In the genomic region with DNA sequence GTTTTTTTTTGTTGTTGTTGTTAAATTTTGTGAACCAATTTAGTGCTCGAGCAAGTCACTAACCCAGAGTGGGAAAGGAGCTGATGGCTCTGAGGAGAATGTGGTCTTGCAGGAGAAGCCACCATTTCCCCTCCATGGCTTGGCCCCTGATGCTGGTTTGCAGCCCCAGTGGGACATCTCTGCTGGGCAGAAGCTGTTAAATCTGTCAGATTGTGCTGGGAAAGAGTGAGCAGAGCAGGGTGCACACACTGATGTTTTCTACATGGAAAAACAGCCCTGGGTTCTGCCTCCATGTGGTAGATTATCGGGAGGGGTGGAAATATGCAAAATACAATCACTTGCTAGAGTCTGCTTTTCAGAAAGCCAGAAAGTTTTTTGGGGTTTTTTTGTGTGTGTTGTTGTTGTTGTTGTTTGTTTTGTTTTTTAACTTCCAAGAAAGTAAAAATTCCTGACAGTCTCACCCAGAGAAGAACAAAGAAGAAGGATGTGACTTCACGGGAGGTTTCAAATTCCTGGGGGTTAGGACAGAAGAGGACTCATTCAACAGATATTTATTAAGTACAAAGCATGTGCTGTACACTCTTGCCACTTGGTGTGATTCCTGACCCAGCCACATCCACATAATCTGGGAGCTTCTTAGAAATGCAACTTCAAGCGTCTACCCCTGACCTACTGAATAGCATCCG, we compare ENCODE assay signal across 23 cellular contexts.
DNase-seq lines count a peak whose midpoint lies in the region; ATAC-seq and TF ChIP-seq lines count a peak whose summit lies in the region.
"Had no signal": no experiment of that assay in that cellular context is flagged by ENCODE, and none has a peak within 500 bp of the region (broad histone marks: within the 10 kb centered on the region; RNA-seq: fewer than 3 reads in every experiment).

No MANE protein-coding gene starts in this region.

- no peak for TF ChIP-seq POLR2A in transverse colon (IDR thresholded peaks at IDR 0.05)

- H3K9me2 ChIP-seq in GM23248 (ENCODE audit: insufficient read depth), result no peaks in the 10 kb centered on the region; the same call in 1 of the 2 replicates

- H3K9me3 ChIP-seq in GM23248 (ENCODE audit: low read depth) (no peaks in the 10 kb centered on the region), transverse colon (no peaks in the 10 kb centered on the region)
- no peaks in the 10 kb centered on the region for H3K9me3 ChIP-seq in naive thymus-derived CD4-positive, alpha-beta T cell (ENCODE audit: control insufficient read depth in 2 of 3, low read length in 3 of 3)
- H3K9me3 ChIP-seq: heart right ventricle, left lung, right atrium auricular region, thyroid gland had no signal

- CTCF ChIA-PET in naive thymus-derived CD4-positive, alpha-beta T cell (lab: Charles Lee), result no interaction called here

- ATAC-seq in naive thymus-derived CD4-positive, alpha-beta T cell, result no peak
- ATAC-seq: activated CD4-positive, CD25-positive, alpha-beta regulatory T cell treated with anti-CD3 and anti-CD28 coated beads, Interleukin-2, amount 50 U/mL, for 24 hours; heart right ventricle; left lung; natural killer cell treated with Interleukin-12 subunit alpha and Interleukin-12 subunit beta and Interleukin-15 and Interleukin-18, amount 100 ng/mL, for 72 hours had no signal

- peaks cover 17% of the 10 kb centered on the region for H3K4me1 Mint-ChIP-seq in neural crest cell
- H3K4me1 Mint-ChIP-seq in naive thymus-derived CD4-positive, alpha-beta T cell, result no peaks in the 10 kb centered on the region
- H3K4me1 Mint-ChIP-seq: activated naive CD4-positive, alpha-beta T cell treated with anti-CD3 and anti-CD28 coated beads, Interleukin-2, amount 10 ng/mL, durations not matched to agents 7 days and 5 days; central memory CD8-positive, alpha-beta T cell had no signal

- WGBS in GM23248 (ENCODE audit: low coverage in 1 of 2, low lambda C conversion rate in 2 of 2, missing lambda C conversion rate in 2 of 2), 2 experiments, result 37 to 45% methylated on average over 5 of the region's 5 CpGs
- 66 to 67% methylated on average over 3 to 5 of the region's 5 CpGs for WGBS in transverse colon (ENCODE audit: low coverage in 1 of 2), 2 donors

- H3K27ac ChIP-seq in GM23248, result no peak overlapping the region
- H3K27ac ChIP-seq in naive thymus-derived CD4-positive, alpha-beta T cell (ENCODE audit: low read depth, low read length), result no peak overlapping the region
- H3K27ac ChIP-seq in transverse colon, result no peak overlapping the region
- H3K27ac ChIP-seq: C4-2B, heart right ventricle, left lung, right atrium auricular region, thyroid gland had no signal

- no peaks in the 10 kb centered on the region for H3K27me3 ChIP-seq in GM23248 (replicated peaks; ENCODE audit: insufficient read depth)
- no peaks in the 10 kb centered on the region for H3K27me3 ChIP-seq in naive thymus-derived CD4-positive, alpha-beta T cell (ENCODE audit: control insufficient read depth in 2 of 2, insufficient read depth in 2 of 2, low read length in 2 of 2)
- peaks cover 22% of the 10 kb centered on the region for H3K27me3 ChIP-seq in transverse colon
- H3K27me3 ChIP-seq: right atrium auricular region, thyroid gland had no signal

- peaks cover 3% of the 10 kb centered on the region for H3K36me3 Mint-ChIP-seq in neural crest cell (ENCODE audit: low read depth)
- H3K36me3 Mint-ChIP-seq in naive thymus-derived CD4-positive, alpha-beta T cell, result peaks cover 0 to 4% (median 0%) of the 10 kb centered on the region in 5 donors
- H3K36me3 Mint-ChIP-seq: activated naive CD4-positive, alpha-beta T cell treated with anti-CD3 and anti-CD28 coated beads, Interleukin-2, amount 10 ng/mL, durations not matched to agents 7 days and 5 days; natural killer cell treated with Interleukin-12 subunit alpha and Interleukin-12 subunit beta and Interleukin-15 and Interleukin-18, amount 100 ng/mL, for 72 hours had no signal

- H3K4me3 ChIP-seq in GM23248, result no peak overlapping the region
- no peak overlapping the region for H3K4me3 ChIP-seq in epithelial cell of esophagus (ENCODE audit: low read length)
- H3K4me3 ChIP-seq in naive thymus-derived CD4-positive, alpha-beta T cell (ENCODE audit: low read length), result no peak overlapping the region
- H3K4me3 ChIP-seq in transverse colon, result no peak overlapping the region
- H3K4me3 ChIP-seq: heart right ventricle, left lung, right atrium auricular region, thyroid gland had no signal

- peaks cover 14% of the 10 kb centered on the region for H3K4me1 ChIP-seq in GM23248 (ENCODE audit: insufficient read depth)
- H3K4me1 ChIP-seq in naive thymus-derived CD4-positive, alpha-beta T cell (ENCODE audit: control insufficient read depth in 2 of 2, insufficient read depth in 2 of 2, low read length in 2 of 2), result no peaks in the 10 kb centered on the region
- no peaks in the 10 kb centered on the region for H3K4me1 ChIP-seq in transverse colon
- H3K4me1 ChIP-seq: heart right ventricle, left lung, right atrium auricular region, thyroid gland had no signal

- TF ChIP-seq CTCF in epithelial cell of esophagus (IDR thresholded peaks at IDR 0.05; ENCODE audit: insufficient read depth, low read depth, low read length, missing control alignments) (no peak), neural crest cell (conservative IDR thresholded peaks at IDR 0.05) (no peak), transverse colon (IDR thresholded peaks at IDR 0.05) (no peak)

- intact Hi-C loops in naive thymus-derived CD4-positive, alpha-beta T cell (cut with micrococcal nuclease), result no loop called here
- intact Hi-C loops in transverse colon (cut with DNase I; ENCODE audit: low total_unique reads), result no loop called here

- H3K36me3 ChIP-seq in GM23248 (ENCODE audit: low read depth), result no peaks in the 10 kb centered on the region
- no peaks in the 10 kb centered on the region for H3K36me3 ChIP-seq in naive thymus-derived CD4-positive, alpha-beta T cell (ENCODE audit: control insufficient read depth in 2 of 3, insufficient read depth in 3 of 3, low read length in 3 of 3)
- H3K36me3 ChIP-seq in transverse colon, result no peaks in the 10 kb centered on the region
- H3K36me3 ChIP-seq: heart right ventricle, left lung, right atrium auricular region, thyroid gland had no signal

- H3K79me2 ChIP-seq in GM23248 (ENCODE audit: insufficient read depth), result no peaks in the 10 kb centered on the region

- no peak overlapping the region for H3K9ac ChIP-seq in GM23248

- peaks cover 4% of the 10 kb centered on the region for H3K9me3 Mint-ChIP-seq in neural crest cell
- H3K9me3 Mint-ChIP-seq in naive thymus-derived CD4-positive, alpha-beta T cell, result peaks cover 0 to 4% (median 0%) of the 10 kb centered on the region in 11 donors
- H3K9me3 Mint-ChIP-seq: activated naive CD4-positive, alpha-beta T cell treated with anti-CD3 and anti-CD28 coated beads, Interleukin-2, amount 10 ng/mL, durations not matched to agents 7 days and 5 days; central memory CD8-positive, alpha-beta T cell; natural killer cell treated with Interleukin-12 subunit alpha and Interleukin-12 subunit beta and Interleukin-15 and Interleukin-18, amount 100 ng/mL, for 72 hours had no signal

- peak overlapping the region; percentile 16 for H3K27ac Mint-ChIP-seq in neural crest cell (ENCODE audit: unreplicated experiment)
- H3K27ac Mint-ChIP-seq in naive thymus-derived CD4-positive, alpha-beta T cell, result no peak overlapping the region
- H3K27ac Mint-ChIP-seq: activated naive CD4-positive, alpha-beta T cell treated with anti-CD3 and anti-CD28 coated beads, Interleukin-2, amount 10 ng/mL, durations not matched to agents 7 days and 5 days; natural killer cell treated with Interleukin-12 subunit alpha and Interleukin-12 subunit beta and Interleukin-15 and Interleukin-18, amount 100 ng/mL, for 72 hours had no signal

- in situ Hi-C loops in GM23248 (cut with MboI) (no loop called here), transverse colon (cut with MboI; ENCODE audit: low pct_ligation_motif_present in 1 of 4, low pct_unique_long_range_greater_than_20kb in 1 of 4, low sequenced_read_pairs in 3 of 4) (no loop called here)

- no peaks in the 10 kb centered on the region for H4K20me1 ChIP-seq in GM23248 (ENCODE audit: insufficient read depth)

- POLR2A ChIA-PET in naive thymus-derived CD4-positive, alpha-beta T cell (lab: Charles Lee), result interaction anchor here (0.5 to 0.6 kb wide), 2 partner anchors 10 to 1378 kb away, joined by 4 to 7 read pairs; no protein-coding TSS in a partner anchor

- no peak overlapping the region for H3K4me2 ChIP-seq in GM23248 (ENCODE audit: unreplicated experiment)

- no peaks in the 10 kb centered on the region for H3K27me3 Mint-ChIP-seq in neural crest cell (ENCODE audit: low read depth)
- H3K27me3 Mint-ChIP-seq in naive thymus-derived CD4-positive, alpha-beta T cell, result peaks cover 13 to 68% (median 35%) of the 10 kb centered on the region in 5 donors

- 0 out of 2 replicates have a peak overlapping the region, but pooled peaks have one; percentile 41 for H2AFZ ChIP-seq in GM23248

- TF ChIP-seq EP300 in transverse colon (IDR thresholded peaks at IDR 0.05; ENCODE audit: low read depth), result no peak

- H3K4me3 Mint-ChIP-seq in neural crest cell, result no peak overlapping the region
- no peak overlapping the region for H3K4me3 Mint-ChIP-seq in naive thymus-derived CD4-positive, alpha-beta T cell
- H3K4me3 Mint-ChIP-seq: activated naive CD4-positive, alpha-beta T cell treated with anti-CD3 and anti-CD28 coated beads, Interleukin-2, amount 10 ng/mL, durations not matched to agents 7 days and 5 days; central memory CD8-positive, alpha-beta T cell; natural killer cell treated with Interleukin-12 subunit alpha and Interleukin-12 subunit beta and Interleukin-15 and Interleukin-18, amount 100 ng/mL, for 72 hours had no signal

- H3F3A ChIP-seq in GM23248 (ENCODE audit: insufficient read depth), result no peaks in the 10 kb centered on the region

- DNase-seq in GM23248, result peak; percentile 71
- DNase-seq in RKO (ENCODE audit: low spot score), result peak; percentile 19
- peak; percentile 51 for DNase-seq in epithelial cell of esophagus (ENCODE audit: low read depth)
- DNase-seq in neural crest cell (ENCODE audit: low read depth, low spot score), result no peak
- no peak for DNase-seq in amygdala (lab: John Stamatoyannopoulos, UW)
- DNase-seq in DMS 273 (lab: John Stamatoyannopoulos, UW; ENCODE audit: unreplicated experiment), result no peak
- DNase-seq in naive thymus-derived CD4-positive, alpha-beta T cell, result no peak
- DNase-seq in transverse colon, result no peak
- DNase-seq: activated CD8-positive, alpha-beta memory T cell treated with anti-CD3 and anti-CD28 coated beads, Interleukin-2, amount 50 U/mL, for 4 hours; activated naive CD4-positive, alpha-beta T cell treated with anti-CD3 and anti-CD28 coated beads, Interleukin-2, amount 10 ng/mL, durations not matched to agents 7 days and 5 days; DND-41; heart right ventricle; IMR-90; left lung; NCI-H1417; NCI-H446; stimulated activated CD8-positive, alpha-beta memory T cell treated with anti-CD3 and anti-CD28 coated beads, Interleukin-4, amount 100 ng/mL, for 48 hours; thyroid gland had no signal

Comparison
In these comparisons a context has a peak if more than half of its experiments do, and no peak if none do; other contexts are left out.
1. DNase-seq: peak in GM23248 (single experiment), RKO (single experiment) and epithelial cell of esophagus (single experiment); none in neural crest cell (single experiment), amygdala (0 of 56), DMS 273 (single experiment), naive thymus-derived CD4-positive, alpha-beta T cell (0 of 9) and transverse colon (single experiment).